Comparison of ENCODE assay signal across 12 cellular contexts in genomic region chr6:148414836-148415235, GRCh38.
DNase-seq lines count a peak whose midpoint lies in the region; TF ChIP-seq lines count a peak whose summit lies in the region.
"Had no signal": no experiment of that assay in that cellular context is flagged by ENCODE, and none has a peak within 500 bp of the region (broad histone marks: within the 10 kb centered on the region; RNA-seq: fewer than 3 reads in every experiment).

No MANE protein-coding gene starts in this region.

- H3K4ac ChIP-seq in mesenchymal stem cell (ENCODE audit: low read depth in 1 of 2, low read length in 2 of 2) = no peak overlapping the region

- H2BK120ac ChIP-seq in mesenchymal stem cell (ENCODE audit: low read depth, low read length) = no peak overlapping the region

- DNase-seq in AG08396 (ENCODE audit: low spot score) (peak; percentile 53), M059J (ENCODE audit: low read depth) (peak; percentile 86), epithelial cell of proximal tubule (ENCODE audit: low read depth) (peak; percentile 43), mesenchymal stem cell (peak; percentile 79), occipital lobe (lab: John Stamatoyannopoulos, UW) (no peak), NCI-H2081 treated with DMSO at 0.1 percent for 48 hours (lab: John Stamatoyannopoulos, UW) (no peak), HK-2 (ENCODE audit: unreplicated experiment) (no peak), T1000 (lab: John Stamatoyannopoulos, UW) (no peak)
- DNase-seq: CD4-positive, CD25-positive, alpha-beta regulatory T cell; KBM-7; NCI-H774 had no signal

- H2BK12ac ChIP-seq in mesenchymal stem cell (ENCODE audit: low read length in 2 of 2) = no peak overlapping the region

- H2AFZ ChIP-seq in mesenchymal stem cell (ENCODE audit: low read depth, low read length) = no peak overlapping the region

- TF ChIP-seq CTCF in epithelial cell of proximal tubule (conservative IDR thresholded peaks at IDR 0.05; ENCODE audit: low read depth, low read length) = no peak

- H2AK5ac ChIP-seq in mesenchymal stem cell (ENCODE audit: low read length, severe bottlenecking) = no peak overlapping the region

- no peak overlapping the region for H3K9ac ChIP-seq in mesenchymal stem cell (ENCODE audit: low read length)

- no peak overlapping the region for H4K8ac ChIP-seq in mesenchymal stem cell (ENCODE audit: low read length)

- H3K27ac ChIP-seq in mesenchymal stem cell (ENCODE audit: low read length, poor library complexity, severe bottlenecking) = no peak overlapping the region

- H3K9me3 ChIP-seq in mesenchymal stem cell (ENCODE audit: control insufficient read depth, low read length) = no peaks in the 10 kb centered on the region

- no peaks in the 10 kb centered on the region for H3K27me3 ChIP-seq in mesenchymal stem cell (ENCODE audit: control insufficient read depth in 1 of 2, insufficient read depth in 1 of 2, low read length in 2 of 2)

- WGBS in mesenchymal stem cell = 6% methylated on average over 2 of the region's 3 CpGs

- no peak overlapping the region for H3K18ac ChIP-seq in mesenchymal stem cell (ENCODE audit: low read depth in 1 of 2, low read length in 2 of 2)

- H3K79me1 ChIP-seq in mesenchymal stem cell (replicated peaks; ENCODE audit: low read length, poor library complexity, severe bottlenecking) = peaks cover 32% of the 10 kb centered on the region

- H2BK5ac ChIP-seq in mesenchymal stem cell (ENCODE audit: low read depth, low read length, poor library complexity, severe bottlenecking) = no peak overlapping the region

- H3K14ac ChIP-seq in mesenchymal stem cell (ENCODE audit: low read length in 2 of 2) = no peak overlapping the region

- H3K36me3 ChIP-seq in mesenchymal stem cell (ENCODE audit: control insufficient read depth in 1 of 2, insufficient read depth in 2 of 2, low read depth in 1 of 2, low read length in 2 of 2) = peaks cover 0 to 22% of the 10 kb centered on the region in 2 experiments

- peaks cover 10% of the 10 kb centered on the region for H3K4me1 ChIP-seq in mesenchymal stem cell (ENCODE audit: control insufficient read depth, insufficient read depth, low read depth, low read length)

- H3K4me3 ChIP-seq in epithelial cell of proximal tubule (ENCODE audit: low read depth, low read length) (no peak overlapping the region), mesenchymal stem cell (ENCODE audit: insufficient read depth in 1 of 2, low read depth in 1 of 2, low read length in 2 of 2) (no peak overlapping the region)
- H3K4me3 ChIP-seq: GM12878 had no signal

- H4K91ac ChIP-seq in mesenchymal stem cell (ENCODE audit: low read length) = no peak overlapping the region

- no peak overlapping the region for H2BK15ac ChIP-seq in mesenchymal stem cell (ENCODE audit: low read depth, poor library complexity, severe bottlenecking)

- no peak overlapping the region for H3K23ac ChIP-seq in mesenchymal stem cell (ENCODE audit: low read length in 2 of 2)

- no peak overlapping the region for H3K4me2 ChIP-seq in mesenchymal stem cell (ENCODE audit: low read length, poor library complexity, severe bottlenecking)

Comparison
In these comparisons a context has a peak if more than half of its experiments do, and no peak if none do; other contexts are left out.
1. DNase-seq: peak in AG08396 (single experiment), M059J (single experiment), epithelial cell of proximal tubule (single experiment) and mesenchymal stem cell (single experiment); none in occipital lobe (single experiment), NCI-H2081 treated with DMSO at 0.1 percent for 48 hours (single experiment), HK-2 (single experiment) and T1000 (single experiment).